ENCODE assay signal across 8 cellular contexts in genomic region chrX:152926279-152926678, GRCh38.
DNase-seq lines count a peak whose midpoint lies in the region; ATAC-seq and TF ChIP-seq lines count a peak whose summit lies in the region.

No MANE protein-coding gene starts in this region.

- no peak overlapping the region for H3K4me3 Mint-ChIP-seq in activated naive CD4-positive, alpha-beta T cell treated with anti-CD3 and anti-CD28 coated beads, Interleukin-2, amount 10 ng/mL, durations not matched to agents 7 days and 5 days

- H4K20me1 ChIP-seq in KMS-11 (ENCODE audit: insufficient read depth) = no peaks in the 10 kb centered on the region

- H2AFZ ChIP-seq in KMS-11 (ENCODE audit: low read depth) = no peak overlapping the region

- H3K36me3 Mint-ChIP-seq in activated naive CD4-positive, alpha-beta T cell treated with anti-CD3 and anti-CD28 coated beads, Interleukin-2, amount 10 ng/mL, durations not matched to agents 7 days and 5 days = no peaks in the 10 kb centered on the region

- peak; percentile 23 for DNase-seq in DMS79 (lab: John Stamatoyannopoulos, UW)
- DNase-seq in RPMI8226 = peak; percentile 74
- DNase-seq in activated naive CD4-positive, alpha-beta T cell treated with anti-CD3 and anti-CD28 coated beads, Interleukin-2, amount 10 ng/mL, durations not matched to agents 7 days and 5 days = peak; percentile 63
- DNase-seq in hepatic stellate cell (ENCODE audit: low spot score) = peak; percentile 64
- DNase-seq in stimulated activated CD4-positive, alpha-beta T cell treated with anti-CD3 and anti-CD28 coated beads, Interleukin-15, amount 100 ng/mL, for 24 hours = peak; percentile 68

- H3K4me1 ChIP-seq in KMS-11 (ENCODE audit: low read depth, poor library complexity, severe bottlenecking) = no peaks in the 10 kb centered on the region

- H3K4me3 ChIP-seq in KMS-11 (IDR thresholded peaks at IDR 0.05; ENCODE audit: insufficient read depth, low read depth, low read length) = no peak overlapping the region

- 0 out of 2 replicates have a peak, but pooled peaks have one; percentile 41 for TF ChIP-seq CTCF in KMS-11 (conservative IDR thresholded peaks at IDR 0.05; ENCODE audit: low read depth, low read length)

- peaks cover 9% of the 10 kb centered on the region for H3K4me1 Mint-ChIP-seq in activated naive CD4-positive, alpha-beta T cell treated with anti-CD3 and anti-CD28 coated beads, Interleukin-2, amount 10 ng/mL, durations not matched to agents 7 days and 5 days

- no peak overlapping the region for H3K9ac ChIP-seq in KMS-11

- CTCF ChIA-PET in activated naive CD4-positive, alpha-beta T cell treated with anti-CD3 and anti-CD28 coated beads, Interleukin-2, amount 10 ng/mL, durations not matched to agents 7 days and 5 days (lab: Charles Lee) = interaction anchor here (1.0 to 2.6 kb wide), 6 partner anchors 9 to 27 kb away, joined by 3 to 7 read pairs (median 4); no protein-coding TSS in a partner anchor

- ATAC-seq in GM21390 (IDR thresholded peaks at IDR 0.05; ENCODE audit: unreplicated experiment) (peak; percentile 83), HG02571 (IDR thresholded peaks at IDR 0.05; ENCODE audit: unreplicated experiment) (no peak)

- no peak overlapping the region for H3K27ac Mint-ChIP-seq in activated naive CD4-positive, alpha-beta T cell treated with anti-CD3 and anti-CD28 coated beads, Interleukin-2, amount 10 ng/mL, durations not matched to agents 7 days and 5 days

- H3K27ac ChIP-seq in KMS-11 = no peak overlapping the region

- H3K9me3 Mint-ChIP-seq in activated naive CD4-positive, alpha-beta T cell treated with anti-CD3 and anti-CD28 coated beads, Interleukin-2, amount 10 ng/mL, durations not matched to agents 7 days and 5 days = no peaks in the 10 kb centered on the region

- no peaks in the 10 kb centered on the region for H3K79me2 ChIP-seq in KMS-11 (ENCODE audit: insufficient read depth, low read depth)

- no peaks in the 10 kb centered on the region for H3K36me3 ChIP-seq in KMS-11 (ENCODE audit: insufficient read depth)

- H3K4me2 ChIP-seq in KMS-11 = no peak overlapping the region

- no peaks in the 10 kb centered on the region for H3K27me3 ChIP-seq in KMS-11 (ENCODE audit: insufficient read depth, low read depth)

- H3K27me3 Mint-ChIP-seq in activated naive CD4-positive, alpha-beta T cell treated with anti-CD3 and anti-CD28 coated beads, Interleukin-2, amount 10 ng/mL, durations not matched to agents 7 days and 5 days = peaks cover 11% of the 10 kb centered on the region

Comparison
In these comparisons a context has a peak if more than half of its experiments do, and no peak if none do; other contexts are left out.
1. DNase-seq: peak in every context shown above with its lines; median percentile 74 in RPMI8226; 68 in stimulated activated CD4-positive, alpha-beta T cell treated with anti-CD3 and anti-CD28 coated beads, Interleukin-15, amount 100 ng/mL, for 24 hours; 64 in hepatic stellate cell; 63 in activated naive CD4-positive, alpha-beta T cell treated with anti-CD3 and anti-CD28 coated beads, Interleukin-2, amount 10 ng/mL, durations not matched to agents 7 days and 5 days; 23 in DMS79.